In genomic region chr12:69447892-69448291, GRCh38 we compare ENCODE assay signal across 31 cellular contexts.
"Had no signal": no experiment of that assay in that cellular context is flagged by ENCODE, and none has a peak within 500 bp of the region (broad histone marks: within the 10 kb centered on the region; RNA-seq: fewer than 3 reads in every experiment).

No MANE protein-coding gene starts in this region.

- H3K9me3 ChIP-seq: adrenal gland, body of pancreas, breast epithelium had no signal

- ATAC-seq: activated CD8-positive, alpha-beta T cell treated with anti-CD3 and anti-CD28 coated beads for 36 hours; activated naive CD4-positive, alpha-beta T cell treated with anti-CD3 and anti-CD28 coated beads, Interleukin-2, amount 50 U/mL, for 72 hours; activated T-cell treated with anti-CD3 and anti-CD28 coated beads, Interleukin-2, amount 50 U/mL, for 4 hours; activated T-cell treated with anti-CD3 and anti-CD28 coated beads, Interleukin-2, amount 50 U/mL, for 72 hours; activated T-helper 17 cell treated with anti-CD3 and anti-CD28 coated beads, Interleukin-2, amount 50 U/mL, for 72 hours; body of pancreas; T-cell; T-helper 17 cell had no signal

- H3K4me1 ChIP-seq: adrenal gland, body of pancreas, breast epithelium had no signal

- H3K27ac ChIP-seq: adrenal gland, body of pancreas, brain microvascular endothelial cell, breast epithelium, VCaP had no signal

- H3K36me3 ChIP-seq: adrenal gland, brain microvascular endothelial cell, breast epithelium had no signal

- H3K4me3 ChIP-seq: adrenal gland, body of pancreas, breast epithelium had no signal

- DNase-seq: activated B cell treated with CpG ODN at 0.5 μM for 24 hours; activated CD4-positive, alpha-beta memory T cell treated with anti-CD3 and anti-CD28 coated beads for 36 hours; activated CD4-positive, alpha-beta T cell treated with anti-CD3 and anti-CD28 coated beads for 4 hours; activated CD4-positive, alpha-beta T cell treated with anti-CD3 and anti-CD28 coated beads, Interleukin-2, amount 10 ng/mL, durations not matched to agents 24 days and 14 days; activated CD4-positive, alpha-beta T cell treated with anti-CD3 and anti-CD28 coated beads, Interleukin-2, amount 50 U/mL, for 1 hour; activated CD4-positive, alpha-beta T cell treated with anti-CD3 and anti-CD28 coated beads, Interleukin-2, amount 50 U/mL, for 4 hours; activated CD4-positive, CD25-positive, alpha-beta regulatory T cell treated with anti-CD3 and anti-CD28 coated beads, Interleukin-2, amount 50 U/mL, for 72 hours; activated CD8-positive, alpha-beta memory T cell treated with anti-CD3 and anti-CD28 coated beads, Interleukin-2, amount 50 U/mL, for 4 hours; activated CD8-positive, alpha-beta T cell treated with anti-CD3 and anti-CD28 coated beads for 36 hours; activated effector memory CD4-positive, alpha-beta T cell treated with anti-CD3 and anti-CD28 coated beads, Interleukin-2, amount 50 U/mL, for 16 hours; activated gamma-delta T cell treated with Interleukin-2 at 50 U/mL for 16 hours; activated naive CD4-positive, alpha-beta T cell; activated naive CD4-positive, alpha-beta T cell treated with anti-CD3 and anti-CD28 coated beads for 36 hours; activated naive CD4-positive, alpha-beta T cell treated with anti-CD3 and anti-CD28 coated beads, Interleukin-2, amount 50 U/mL, for 16 hours; activated naive CD8-positive, alpha-beta T cell treated with anti-CD3 and anti-CD28 coated beads for 36 hours; activated T-cell treated with anti-CD3 and anti-CD28 coated beads for 4 hours; activated T-cell treated with anti-CD3 and anti-CD28 coated beads, Interleukin-2, amount 50 U/mL, for 1 hour; activated T-cell treated with anti-CD3 and anti-CD28 coated beads, Interleukin-2, amount 50 U/mL, for 4 hours; activated T-cell treated with anti-CD3 and anti-CD28 coated beads, Interleukin-2, amount 50 U/mL, for 72 hours; adrenal gland; amniotic stem cell; aorta; body of pancreas; brain microvascular endothelial cell; central memory CD4-positive, alpha-beta T cell; T-cell; T-helper 17 cell had no signal
